9 cellular contexts compared by ENCODE assay signal in the genomic region with DNA sequence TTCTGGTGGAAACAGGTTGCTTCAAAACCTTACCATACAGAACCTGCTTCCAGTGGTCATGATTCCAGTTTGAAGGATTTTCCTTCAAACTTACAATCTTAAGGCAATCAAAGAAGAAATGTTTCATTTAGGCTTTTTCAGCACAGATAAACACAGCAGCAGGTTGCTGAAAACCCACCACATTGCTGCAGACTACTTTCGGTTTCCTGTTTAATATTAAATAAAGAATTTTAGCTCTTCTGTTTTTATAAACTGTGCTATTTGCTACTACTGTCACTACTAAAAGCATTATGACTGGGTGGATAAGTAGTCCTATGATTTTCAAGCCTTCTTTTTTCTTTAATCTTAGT. TPM values are rescaled to one million over a fixed set of nuclear protein-coding genes. Genes with fewer than 3 reads are reported as not detected.
DNase-seq lines count a peak whose midpoint lies in the region; ATAC-seq, FAIRE-seq and TF ChIP-seq lines count a peak whose summit lies in the region.
"Had no signal": no experiment of that assay in that cellular context is flagged by ENCODE, and none has a peak within 500 bp of the region (broad histone marks: within the 10 kb centered on the region; RNA-seq: fewer than 3 reads in every experiment).

No MANE protein-coding gene starts in this region.

- H3K36me3 ChIP-seq in adrenal gland (replicated peaks in 1 of 2) (no peaks in the 10 kb centered on the region), neural progenitor cell (no peaks in the 10 kb centered on the region)

- H3K4me3 Mint-ChIP-seq in neural progenitor cell, result no peak overlapping the region

- TF ChIP-seq POLR2A in adrenal gland (IDR thresholded peaks at IDR 0.05) (no peak), H54 (IDR thresholded peaks at IDR 0.05; ENCODE audit: low read depth, low read length) (no peak)

- H3K27ac ChIP-seq in adrenal gland, result peak overlapping the region; percentile 48 to 86 (median 77)
- no peak overlapping the region for H3K27ac ChIP-seq in neural progenitor cell

- no peak overlapping the region for H3K27ac Mint-ChIP-seq in neural progenitor cell

- H3K9ac ChIP-seq in neural progenitor cell, result no peak overlapping the region

- H3K4me1 ChIP-seq in adrenal gland (replicated peaks in 1 of 2) (peaks cover 14 to 32% of the 10 kb centered on the region in 2 donors), neural progenitor cell (peaks cover 28% of the 10 kb centered on the region)

- no peaks in the 10 kb centered on the region for H3F3A ChIP-seq in neural progenitor cell (ENCODE audit: low read depth)

- H3K36me3 Mint-ChIP-seq in neural progenitor cell, result peaks cover 2% of the 10 kb centered on the region

- WGBS in adrenal gland, 4 donors, result 7 to 29% (median 15%) methylated on average over 1 of the region's 1 CpG

- DNase-seq in adrenal gland, result no peak
- no peak for DNase-seq in neural progenitor cell (ENCODE audit: low spot score)
- no peak for DNase-seq in H54 (ENCODE audit: insufficient read length, low spot score)
- DNase-seq in activated gamma-delta T cell treated with Interleukin-2 at 50 U/mL for 16 hours, result no peak
- DNase-seq in NCI-H82 treated with DMSO at 0.1 percent for 48 hours (lab: John Stamatoyannopoulos, UW; ENCODE audit: unreplicated experiment), result no peak
- no peak for DNase-seq in SKM-1 (lab: John Stamatoyannopoulos, UW; ENCODE audit: unreplicated experiment)

- FAIRE-seq in H54 (lab: Jason Lieb, UNC), result no peak

- H3K9me3 ChIP-seq in adrenal gland (replicated peaks in 1 of 3) (no peaks in the 10 kb centered on the region), neural progenitor cell (ENCODE audit: low read depth) (no peaks in the 10 kb centered on the region)

- peaks cover 26% of the 10 kb centered on the region for H3K4me1 Mint-ChIP-seq in neural progenitor cell

- H3K27me3 Mint-ChIP-seq in neural progenitor cell (ENCODE audit: insufficient read depth, low read depth), result no peaks in the 10 kb centered on the region

- H3K4me2 ChIP-seq in neural progenitor cell, result peak overlapping the region; percentile 23

- no peak overlapping the region for H2AFZ ChIP-seq in neural progenitor cell (replicated peaks)

- TF ChIP-seq CTCF in adrenal gland (IDR thresholded peaks at IDR 0.05), result no peak
- TF ChIP-seq CTCF in neural progenitor cell (IDR thresholded peaks at IDR 0.05), result no peak

- no peaks in the 10 kb centered on the region for H4K20me1 ChIP-seq in neural progenitor cell (ENCODE audit: low read depth)

- peak; percentile 5 for ATAC-seq in GM18502 (IDR thresholded peaks at IDR 0.05; ENCODE audit: poor library complexity, unreplicated experiment)
- ATAC-seq in HG02938 (IDR thresholded peaks at IDR 0.05; ENCODE audit: unreplicated experiment), result peak; percentile 5
- ATAC-seq: sciatic nerve had no signal

- H3K9me3 Mint-ChIP-seq in neural progenitor cell, result peaks cover 7% of the 10 kb centered on the region

- H3K27me3 ChIP-seq in adrenal gland (no peaks in the 10 kb centered on the region), neural progenitor cell (no peaks in the 10 kb centered on the region)

- H3K79me2 ChIP-seq in neural progenitor cell (ENCODE audit: low read depth), result no peaks in the 10 kb centered on the region

- intact Hi-C loops in adrenal gland (cut with DNase I), result no loop called here

- H3K4me3 ChIP-seq in adrenal gland (peak overlapping the region in 2 of 4 donors; percentile 15 to 62), neural progenitor cell (no peak overlapping the region)

RNA-seq across cellular contexts. Expression of a gene that starts 13.2 kb away (rescaled TPM):
- total RNA-seq in adrenal gland, result 100 to 1,000 TPM in 6 of 8 donors, 10 to 100 TPM in 2; 62.2 to 131 (median 105) TPM
- 10 to 100 TPM; 10.7 to 33.9 (median 22.0) TPM for polyA plus RNA-seq in adrenal gland
- total RNA-seq in neural progenitor cell (ENCODE audit: low replicate concordance), result 38.5 and 39.5 TPM in 2 replicates
